In genomic region chr17:42683407-42684031, GRCh38 we compare ENCODE assay signal across 9 cellular contexts. TPM values are rescaled to one million over a fixed set of nuclear protein-coding genes. Genes with fewer than 3 reads are reported as not detected.
DNase-seq lines count a peak whose midpoint lies in the region; ATAC-seq and TF ChIP-seq lines count a peak whose summit lies in the region.
"Had no signal": no experiment of that assay in that cellular context is flagged by ENCODE, and none has a peak within 500 bp of the region (broad histone marks: within the 10 kb centered on the region; RNA-seq: fewer than 3 reads in every experiment).

No MANE protein-coding gene starts in this region.

- in situ Hi-C loops in IMR-90 (cut with MboI; ENCODE audit: low sequenced_read_pairs) = loop anchor here (5.0 to 25.0 kb wide), 2 partner anchors 106 to 629 kb away; partner anchors contain the start of gene PSMC3IP

- H3K36me3 ChIP-seq in IMR-90 (ENCODE audit: control insufficient read depth, insufficient read depth, low read length) (peaks cover 33% of the 10 kb centered on the region), ectodermal cell (ENCODE audit: control insufficient read depth, insufficient read depth, low read length) (peaks cover 10% of the 10 kb centered on the region), mucosa of stomach (ENCODE audit: control insufficient read depth, insufficient read depth, low read length) (no peaks in the 10 kb centered on the region), testis (ENCODE audit: low read depth, missing control alignments) (no peaks in the 10 kb centered on the region), ascending aorta (peaks cover 0 to 2% of the 10 kb centered on the region in 2 donors)
- H3K36me3 ChIP-seq: right lobe of liver had no signal

- peak overlapping the region; percentile 72 for H3K14ac ChIP-seq in IMR-90 (replicated peaks; ENCODE audit: low read depth, low read length)

- BruUV-seq in IMR-90 (replicated peaks; lab: Mats Ljungman, UMichigan) = no TSS peak

- intact Hi-C loops in IMR-90 (cut with micrococcal nuclease) = no loop called here
- intact Hi-C loops in testis (cut with DNase I; ENCODE audit: low total_unique reads) = no loop called here
- intact Hi-C loops in ascending aorta (cut with DNase I) = no loop called here

- 0 out of 2 replicates have a peak, but pooled peaks cover 8% of the 10 kb centered on the region for H4K20me1 ChIP-seq in IMR-90 (ENCODE audit: insufficient read depth, low read length)

- WGBS in IMR-90 (ENCODE audit: extremely low coverage in 2 of 2, insufficient read length in 1 of 2), 2 experiments = 10% methylated on average over 7 of the region's 25 CpGs; no CpG with 5 or more reads in 1 of the 2 experiments
- WGBS in ectodermal cell, 2 experiments = 14 to 18% methylated on average over 25 of the region's 25 CpGs
- 13 to 24% methylated on average over 6 to 22 of the region's 25 CpGs for WGBS in testis, 2 donors

- H2BK15ac ChIP-seq in IMR-90 (ENCODE audit: low read depth, low read length) = peak overlapping the region; percentile 20; the same call in 1 of the 3 replicates

- H3K4me2 ChIP-seq in IMR-90 (ENCODE audit: low read depth, low read length) = peak overlapping the region; percentile 87

- H3K4me1 ChIP-seq in IMR-90 (ENCODE audit: control insufficient read depth, insufficient read depth, low read length) (peaks cover 24% of the 10 kb centered on the region), ectodermal cell (ENCODE audit: control insufficient read depth, insufficient read depth, low read length) (peaks cover 21% of the 10 kb centered on the region), mucosa of stomach (ENCODE audit: control insufficient read depth, insufficient read depth, low read length) (peaks cover 43% of the 10 kb centered on the region), testis (peaks cover 53% of the 10 kb centered on the region), ascending aorta (peaks cover 29 to 40% of the 10 kb centered on the region in 2 donors)

- peak overlapping the region; percentile 22 to 55; a peak in 3 of 4 replicates for H4K8ac ChIP-seq in IMR-90 (ENCODE audit: low read depth in 2 of 2, low read length in 2 of 2)

- dilution Hi-C loops in IMR-90 (cut with HindIII; ENCODE audit: low sequenced_read_pairs, unreplicated experiment) = no loop called here

- H3K27ac ChIP-seq in IMR-90 (ENCODE audit: insufficient read depth, low read length) = peak overlapping the region; percentile 87
- no peak overlapping the region for H3K27ac ChIP-seq in ectodermal cell (ENCODE audit: insufficient read depth, low read depth, low read length, poor library complexity, severe bottlenecking)
- no peak overlapping the region for H3K27ac ChIP-seq in testis
- H3K27ac ChIP-seq in ascending aorta = peak overlapping the region in 1 of 2 donors; percentile 65

- H3K9ac ChIP-seq in IMR-90 (ENCODE audit: low read depth, low read length) = peak overlapping the region; percentile 84
- H3K9ac ChIP-seq in mucosa of stomach (ENCODE audit: low read length) = peak overlapping the region; percentile 12

- CTCF ChIA-PET in IMR-90 (lab: Yijun Ruan, JAX) = interaction anchor here (0.6 to 1.0 kb wide), 3 partner anchors 21 to 105 kb away, joined by 3 to 5 read pairs (median 3); partner anchors contain the start of gene TUBG2

- H3K4me3 ChIP-seq in IMR-90 (ENCODE audit: insufficient read depth, low read depth, low read length) (peak overlapping the region; percentile 62), ectodermal cell (ENCODE audit: insufficient read depth, low read depth, low read length) (peak overlapping the region; percentile 77), mucosa of stomach (ENCODE audit: low read length) (no peak overlapping the region), testis (no peak overlapping the region), ascending aorta (peak overlapping the region in 1 of 2 donors; percentile 66)

- peak overlapping the region; percentile 17; the same call in 1 of the 2 replicates for H4K5ac ChIP-seq in IMR-90 (ENCODE audit: low read depth, low read length)

- peak overlapping the region; percentile 93 for H2AK9ac ChIP-seq in IMR-90 (replicated peaks; ENCODE audit: low read depth, low read length, poor library complexity)

- peak overlapping the region; percentile 95 for H2AFZ ChIP-seq in IMR-90 (replicated peaks; ENCODE audit: low read length, poor library complexity)

- H3K56ac ChIP-seq in IMR-90 (ENCODE audit: extremely low read depth, insufficient read depth, low read length) = no peak overlapping the region; the same call in 1 of the 2 replicates

- no peak overlapping the region for H3K18ac ChIP-seq in IMR-90 (ENCODE audit: low read depth, low read length)

- H3K9me1 ChIP-seq in IMR-90 (ENCODE audit: insufficient read depth, low read length) = peaks cover 25% of the 10 kb centered on the region

- ATAC-seq in IMR-90 (ENCODE audit: low read depth) = peak; percentile 6; the same call in 1 of the 2 replicates
- no peak for ATAC-seq in activated CD4-positive, CD25-positive, alpha-beta regulatory T cell treated with anti-CD3 and anti-CD28 coated beads, Interleukin-2, amount 50 U/mL, for 24 hours
- no peak for ATAC-seq in HG03571 (IDR thresholded peaks at IDR 0.05; ENCODE audit: unreplicated experiment)

- DNase-seq in Ammon's horn (ENCODE audit: low spot score) (peak; percentile 45), IMR-90 (peak; percentile 46), testis (no peak), ascending aorta (ENCODE audit: low spot score in 2 of 2) (no peak)
- DNase-seq: right lobe of liver had no signal

- H2BK20ac ChIP-seq in IMR-90 (ENCODE audit: low read depth, low read length) = no peak overlapping the region

- H2BK120ac ChIP-seq in IMR-90 (ENCODE audit: low read depth, low read length) = no peak overlapping the region

- peak overlapping the region; percentile 33; the same call in 1 of the 2 replicates for H3K23ac ChIP-seq in IMR-90 (ENCODE audit: low read depth, low read length)

- no peak overlapping the region for H2BK5ac ChIP-seq in IMR-90 (ENCODE audit: low read depth, low read length, poor library complexity, severe bottlenecking)

- H3K79me1 ChIP-seq in IMR-90 (ENCODE audit: low read depth in 1 of 2, low read length in 2 of 2) = peaks cover 7 to 46% of the 10 kb centered on the region in 2 experiments

- peak overlapping the region; percentile 74 for H2AK5ac ChIP-seq in IMR-90 (ENCODE audit: low read depth, low read length)

- H4K91ac ChIP-seq in IMR-90 (ENCODE audit: insufficient read depth, low read depth, low read length) = peak overlapping the region; percentile 26; the same call in 1 of the 2 replicates

- POLR2A ChIA-PET in IMR-90 (lab: Charles Lee; ENCODE audit: unreplicated experiment) = interaction anchor here (0.7 to 1.0 kb wide), 2 partner anchors 13 to 862 kb away, joined by 3 read pairs; no protein-coding TSS in a partner anchor

- peak overlapping the region; percentile 72 for H3K4ac ChIP-seq in IMR-90 (ENCODE audit: low read depth, low read length)

- H3K9me3 ChIP-seq in IMR-90 (ENCODE audit: control insufficient read depth, insufficient read depth, low read length) (no peaks in the 10 kb centered on the region), ectodermal cell (ENCODE audit: control insufficient read depth, low read length) (no peaks in the 10 kb centered on the region), mucosa of stomach (ENCODE audit: control insufficient read depth, low read length) (no peaks in the 10 kb centered on the region), testis (no peaks in the 10 kb centered on the region), ascending aorta (no peaks in the 10 kb centered on the region)
- H3K9me3 ChIP-seq: right lobe of liver had no signal

- no peak for TF ChIP-seq POLR2A in IMR-90 (IDR thresholded peaks at IDR 0.05; ENCODE audit: low read depth, low read length)
- no peak for TF ChIP-seq POLR2A in testis (IDR thresholded peaks at IDR 0.05)

- H3K27me3 ChIP-seq in IMR-90 (ENCODE audit: control insufficient read depth, insufficient read depth, low read length) (no peaks in the 10 kb centered on the region), ectodermal cell (ENCODE audit: control insufficient read depth, insufficient read depth, low read length, poor library complexity, severe bottlenecking) (peaks cover 16% of the 10 kb centered on the region), mucosa of stomach (ENCODE audit: control insufficient read depth, insufficient read depth, low read length) (peaks cover 21% of the 10 kb centered on the region), testis (no peaks in the 10 kb centered on the region), ascending aorta (no peaks in the 10 kb centered on the region)

- TF ChIP-seq RAD21 in IMR-90 (IDR thresholded peaks at IDR 0.05; ENCODE audit: low read length) = no peak

- TF ChIP-seq CTCF in IMR-90 (conservative IDR thresholded peaks at IDR 0.05; ENCODE audit: low read depth, low read length) = no peak
- TF ChIP-seq CTCF in testis (IDR thresholded peaks at IDR 0.05) = no peak
- no peak for TF ChIP-seq CTCF in ascending aorta (IDR thresholded peaks at IDR 0.05)

RNA-seq across cellular contexts. Expression of gene CNTNAP1, which starts 1.2 kb away (rescaled TPM):
- total RNA-seq in IMR-90 (2012; rRNA removed) (10.6 and 12.2 TPM in 2 replicates), testis (10 to 100 TPM in 1 of 2 donors, 1 to 10 TPM in 1; 9.0 to 10.3 TPM), ascending aorta (10.5 TPM)
- polyA plus RNA-seq in IMR-90 (2012; rRNA removed) (72.2 and 77.0 TPM in 2 replicates), testis (ENCODE audit: insufficient read depth, low read depth, low replicate concordance) (6.0 TPM)
- 58.1 and 68.2 TPM in 2 replicates for polyA plus RNA-seq in IMR-90 (2012; cell fraction: cytosol; rRNA removed)
- 165 and 241 TPM in 2 replicates for polyA plus RNA-seq in IMR-90 (2012; cell fraction: nucleus; rRNA removed; ENCODE audit: low replicate concordance)
- 39.2 TPM for polyA plus RNA-seq in ectodermal cell (2013, experiment 1 of 4)
- 40.5 TPM for polyA plus RNA-seq in ectodermal cell (2013, experiment 2 of 4)
- polyA plus RNA-seq in ectodermal cell (2013, experiment 3 of 4) = 32.3 TPM
- 34.2 TPM for polyA plus RNA-seq in ectodermal cell (2013, experiment 4 of 4)

RNA-seq across cellular contexts. Expression of gene CCR10, which starts 1.9 kb away (rescaled TPM):
- 0.36 and 0.56 TPM in 2 replicates for total RNA-seq in IMR-90 (2012; rRNA removed)
- polyA plus RNA-seq in IMR-90 (2012; rRNA removed) = 2.4 and 3.0 TPM in 2 replicates
- 2.4 and 5.9 TPM in 2 replicates for polyA plus RNA-seq in IMR-90 (2012; cell fraction: cytosol; rRNA removed)
- 6.1 and 16.6 TPM in 2 replicates for polyA plus RNA-seq in IMR-90 (2012; cell fraction: nucleus; rRNA removed; ENCODE audit: low replicate concordance)
- polyA plus RNA-seq in ectodermal cell (2013, experiment 1 of 4) = 1.9 TPM
- 1.6 TPM for polyA plus RNA-seq in ectodermal cell (2013, experiment 2 of 4)
- polyA plus RNA-seq in ectodermal cell (2013, experiment 3 of 4) = 2.1 TPM
- polyA plus RNA-seq in ectodermal cell (2013, experiment 4 of 4) = 1.6 TPM
- 10 to 100 TPM in 1 of 2 donors, 1 to 10 TPM in 1; 9.8 to 14.3 TPM for total RNA-seq in testis
- 2.9 TPM for polyA plus RNA-seq in testis (ENCODE audit: insufficient read depth, low read depth, low replicate concordance)
- total RNA-seq in ascending aorta = 91.2 TPM

RNA-seq across cellular contexts. Expression of gene PLEKHH3, which starts 6.7 kb away (rescaled TPM):
- total RNA-seq in IMR-90 (2012; rRNA removed) (2.5 and 2.9 TPM in 2 replicates), testis (10 to 100 TPM; 65.8 to 67.3 TPM), ascending aorta (105 TPM)
- polyA plus RNA-seq in IMR-90 (2012; rRNA removed) (10.5 and 13.2 TPM in 2 replicates), testis (ENCODE audit: insufficient read depth, low read depth, low replicate concordance) (42.8 TPM)
- polyA plus RNA-seq in IMR-90 (2012; cell fraction: cytosol; rRNA removed) = 10.2 and 13.4 TPM in 2 replicates
- 19.1 and 48.9 TPM in 2 replicates for polyA plus RNA-seq in IMR-90 (2012; cell fraction: nucleus; rRNA removed; ENCODE audit: low replicate concordance)
- 21.4 TPM for polyA plus RNA-seq in ectodermal cell (2013, experiment 1 of 4)
- 18.9 TPM for polyA plus RNA-seq in ectodermal cell (2013, experiment 2 of 4)
- polyA plus RNA-seq in ectodermal cell (2013, experiment 3 of 4) = 16.7 TPM
- polyA plus RNA-seq in ectodermal cell (2013, experiment 4 of 4) = 16.9 TPM

RNA-seq across cellular contexts. Expression of gene TUBG2, which starts 24.4 kb away (rescaled TPM):
- total RNA-seq in IMR-90 (2012; rRNA removed) (3.3 and 3.6 TPM in 2 replicates), testis (10 to 100 TPM; 50.4 to 57.5 TPM), ascending aorta (73.1 TPM)
- polyA plus RNA-seq in IMR-90 (2012; rRNA removed) (19.4 and 24.6 TPM in 2 replicates), testis (ENCODE audit: insufficient read depth, low read depth, low replicate concordance) (30.6 TPM)
- 12.0 and 21.3 TPM in 2 replicates for polyA plus RNA-seq in IMR-90 (2012; cell fraction: cytosol; rRNA removed)
- polyA plus RNA-seq in IMR-90 (2012; cell fraction: nucleus; rRNA removed; ENCODE audit: low replicate concordance) = 102 and 132 TPM in 2 replicates
- polyA plus RNA-seq in ectodermal cell (2013, experiment 1 of 4) = 28.1 TPM
- polyA plus RNA-seq in ectodermal cell (2013, experiment 2 of 4) = 23.8 TPM
- 24.7 TPM for polyA plus RNA-seq in ectodermal cell (2013, experiment 3 of 4)
- 25.4 TPM for polyA plus RNA-seq in ectodermal cell (2013, experiment 4 of 4)

Comparison
In these comparisons a context has a peak if more than half of its experiments do, and no peak if none do; other contexts are left out.
1. DNase-seq: peak in Ammon's horn (single experiment) and IMR-90 (single experiment); none in testis (single experiment) and ascending aorta (0 of 2).
2. H3K4me3 ChIP-seq: peak in IMR-90 (single experiment) and ectodermal cell (single experiment); none in mucosa of stomach (single experiment) and testis (0 of 2).
3. RNA of gene PLEKHH3, which starts 6.7 kb away (total RNA-seq): 105 TPM in ascending aorta (single experiment) and 65.8 to 67.3 TPM in testis; 2.5 to 2.9 TPM in IMR-90; every median in the first group is over 10 times any median in the second.